Comparison of ENCODE assay signal across 8 cellular contexts in the genomic region with DNA sequence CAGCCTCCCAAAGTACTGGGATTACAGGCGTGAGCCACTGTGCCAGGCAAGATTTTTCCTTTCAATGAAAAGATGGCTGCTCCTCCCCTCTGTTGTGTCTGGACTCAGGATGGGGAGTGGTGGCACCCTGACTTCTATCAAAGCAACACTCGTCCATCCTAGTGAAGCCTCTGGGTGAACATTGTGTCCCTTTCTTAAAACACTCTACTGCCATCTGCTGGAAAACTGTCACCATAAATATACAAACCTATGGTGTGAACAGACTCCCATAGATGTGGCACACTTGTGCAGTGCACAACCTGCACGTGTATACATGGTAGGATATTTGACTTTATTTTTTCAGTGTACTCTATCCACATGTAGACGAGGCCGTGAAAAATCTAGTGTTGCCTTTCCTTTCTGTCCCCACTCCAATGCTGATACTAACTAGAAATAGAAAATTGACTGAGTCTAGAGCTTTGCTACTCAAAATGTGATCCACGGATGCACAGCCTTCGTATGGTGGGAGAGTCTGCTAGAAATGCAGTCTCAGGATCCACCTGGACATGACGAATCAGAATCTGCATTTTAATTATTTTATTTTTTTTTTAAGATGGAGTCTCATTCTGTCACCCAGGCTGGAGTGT. TPM values are rescaled to one million over a fixed set of nuclear protein-coding genes. Genes with fewer than 3 reads are reported as not detected.
DNase-seq lines count a peak whose midpoint lies in the region; ATAC-seq, FAIRE-seq and TF ChIP-seq lines count a peak whose summit lies in the region.

No MANE protein-coding gene starts in this region.

- H4K20me1 ChIP-seq in GM12878 (ENCODE audit: control insufficient read depth, insufficient read depth) = no peaks in the 10 kb centered on the region

- FAIRE-seq in GM12878 (lab: Jason Lieb, UNC) = peak; percentile 79

- H3K79me2 ChIP-seq in GM12878 (ENCODE audit: control insufficient read depth, insufficient read depth, low read length) = no peaks in the 10 kb centered on the region

- H3K4me2 ChIP-seq in GM12878 (ENCODE audit: control insufficient read depth, insufficient read depth) = no peak overlapping the region

- CTCF ChIA-PET in GM12878 (lab: Yijun Ruan, JAX) = interaction anchor here (0.6 to 3.9 kb wide), 15 partner anchors 8 to 646 kb away, joined by 3 to 57 read pairs (median 4); a partner anchor contains a TSS

- in situ Hi-C loops in GM12878 (cut with MboI) = loop anchor here (10.0 kb wide), 1 partner anchor 318 kb away; no protein-coding TSS in a partner anchor

- H3K9ac ChIP-seq in GM12878 (ENCODE audit: control insufficient read depth, insufficient read depth, low read length) = no peak overlapping the region

- RAD21 ChIA-PET in GM12878 (lab: Charles Lee; ENCODE audit: unreplicated experiment) = interaction anchor here (0.6 to 4.1 kb wide), 8 partner anchors 8 to 358 kb away, joined by 3 to 27 read pairs (median 4); no protein-coding TSS in a partner anchor

- 13% methylated on average over 8 of the region's 8 CpGs for WGBS in GM12878 (ENCODE audit: insufficient coverage, insufficient replicate concordance, low lambda C conversion rate, missing lambda C conversion rate)

- no peak for TF ChIP-seq POLR2A in NB4 (IDR thresholded peaks at IDR 0.05; ENCODE audit: extremely low read depth, insufficient read length)
- no peak for TF ChIP-seq POLR2A in GM12878 (IDR thresholded peaks at IDR 0.05; ENCODE audit: low read depth, low read length)

- intact Hi-C loops in GM12878 (cut with micrococcal nuclease; ENCODE audit: unreplicated experiment) = loop anchor here (1.0 kb wide), 3 partner anchors 100 to 357 kb away; no protein-coding TSS in a partner anchor

- peak; percentile 92 for TF ChIP-seq RAD21 in GM12878 (IDR thresholded peaks at IDR 0.05; ENCODE audit: insufficient read depth, low read depth, low read length)

- H3K27ac ChIP-seq in GM12878 (ENCODE audit: control insufficient read depth, insufficient read depth) = no peak overlapping the region

- no peaks in the 10 kb centered on the region for H3K36me3 ChIP-seq in GM12878 (ENCODE audit: control insufficient read depth in 2 of 2, insufficient read depth in 2 of 2, low read length in 1 of 2)

- DNase-seq in stimulated activated CD4-positive, alpha-beta T cell treated with anti-CD3 and anti-CD28 coated beads, Interleukin-2, amount 100 ng/mL, for 4 hours (ENCODE audit: low read depth) = peak; percentile 30
- no peak for DNase-seq in stimulated activated CD4-positive, alpha-beta T cell treated with anti-CD3 and anti-CD28 coated beads, Interleukin-12 subunit alpha, Interleukin-12 subunit beta, amount 100 ng/mL, for 4 hours
- no peak for DNase-seq in HFF-Myc (ENCODE audit: extremely low read depth, low read depth)
- DNase-seq in NB4 (ENCODE audit: low read depth) = peak; percentile 89
- peak; percentile 78 for DNase-seq in RPMI8226
- DNase-seq in GM12878 (ENCODE audit: low read depth, low spot score) = peak; percentile 62
- peak; percentile 72 for DNase-seq in iPS-NIHi7 (ENCODE audit: extremely low spot score)
- DNase-seq in stimulated activated CD4-positive, alpha-beta T cell treated with anti-CD3 and anti-CD28 coated beads, Interleukin-4, amount 100 ng/mL, for 24 hours = peak; percentile 58

- H3K4me1 ChIP-seq in GM12878 (ENCODE audit: control insufficient read depth, insufficient read depth, low read length) = peaks cover 7% of the 10 kb centered on the region

- no peak overlapping the region for H3K4me3 ChIP-seq in HFF-Myc (replicated peaks; ENCODE audit: low read depth, low read length)
- no peak overlapping the region for H3K4me3 ChIP-seq in NB4 (ENCODE audit: low read depth, low read length)
- no peak overlapping the region for H3K4me3 ChIP-seq in GM12878

- no peak for TF ChIP-seq EP300 in GM12878 (IDR thresholded peaks at IDR 0.05; ENCODE audit: borderline replicate concordance in 1 of 2, control insufficient read depth in 1 of 2, low read depth in 2 of 2, low read length in 2 of 2)

- BruUV-seq in GM12878 (replicated peaks; lab: Mats Ljungman, UMichigan) = no TSS peak

- ATAC-seq in GM12878 = peak; percentile 97

- SMC1A ChIA-PET in GM12878 (lab: Charles Lee; ENCODE audit: uncharacterized antibody, unreplicated experiment) = interaction anchor here (0.5 to 3.8 kb wide), 10 partner anchors 9 to 772 kb away, joined by 3 to 17 read pairs (median 5); no protein-coding TSS in a partner anchor

- H3K27me3 ChIP-seq in GM12878 (replicated peaks in 1 of 2; ENCODE audit: control insufficient read depth in 2 of 2, insufficient read depth in 2 of 2, low read length in 1 of 2) = no peaks in the 10 kb centered on the region

- TF ChIP-seq CTCF in HFF-Myc (IDR thresholded peaks at IDR 0.05; ENCODE audit: low read depth, low read length, missing control alignments) = peak; percentile 54
- TF ChIP-seq CTCF in NB4 (IDR thresholded peaks at IDR 0.05; ENCODE audit: low read depth, low read length) = peak; percentile 54
- peak; percentile 60 to 78 (median 69); a peak in 5 of 6 replicates for TF ChIP-seq CTCF in GM12878 (IDR thresholded peaks at IDR 0.05 in 2 of 3, conservative IDR thresholded peaks at IDR 0.05 in 1 of 3; ENCODE audit: control insufficient read depth in 2 of 3, extremely low read depth in 1 of 3, insufficient read depth in 1 of 3, low read depth in 3 of 3, low read length in 3 of 3)

- no peak overlapping the region for H2AFZ ChIP-seq in GM12878 (ENCODE audit: control insufficient read depth, low read depth, low read length)

- peaks cover 9% of the 10 kb centered on the region; the same call in 2 of the 3 replicates for H3K9me3 ChIP-seq in GM12878 (replicated peaks; ENCODE audit: control insufficient read depth, insufficient read depth, low read length)

- POLR2A ChIA-PET in GM12878 (lab: Charles Lee) = interaction anchor here (1.0 kb wide), 1 partner anchor 101 kb away, joined by 3 read pairs; no protein-coding TSS in a partner anchor

TF ChIP-seq in GM12878, 131 proteins besides CTCF, POLR2A, EP300 and RAD21 (continues in another document):
- TF ChIP-seq, protein P1, sequence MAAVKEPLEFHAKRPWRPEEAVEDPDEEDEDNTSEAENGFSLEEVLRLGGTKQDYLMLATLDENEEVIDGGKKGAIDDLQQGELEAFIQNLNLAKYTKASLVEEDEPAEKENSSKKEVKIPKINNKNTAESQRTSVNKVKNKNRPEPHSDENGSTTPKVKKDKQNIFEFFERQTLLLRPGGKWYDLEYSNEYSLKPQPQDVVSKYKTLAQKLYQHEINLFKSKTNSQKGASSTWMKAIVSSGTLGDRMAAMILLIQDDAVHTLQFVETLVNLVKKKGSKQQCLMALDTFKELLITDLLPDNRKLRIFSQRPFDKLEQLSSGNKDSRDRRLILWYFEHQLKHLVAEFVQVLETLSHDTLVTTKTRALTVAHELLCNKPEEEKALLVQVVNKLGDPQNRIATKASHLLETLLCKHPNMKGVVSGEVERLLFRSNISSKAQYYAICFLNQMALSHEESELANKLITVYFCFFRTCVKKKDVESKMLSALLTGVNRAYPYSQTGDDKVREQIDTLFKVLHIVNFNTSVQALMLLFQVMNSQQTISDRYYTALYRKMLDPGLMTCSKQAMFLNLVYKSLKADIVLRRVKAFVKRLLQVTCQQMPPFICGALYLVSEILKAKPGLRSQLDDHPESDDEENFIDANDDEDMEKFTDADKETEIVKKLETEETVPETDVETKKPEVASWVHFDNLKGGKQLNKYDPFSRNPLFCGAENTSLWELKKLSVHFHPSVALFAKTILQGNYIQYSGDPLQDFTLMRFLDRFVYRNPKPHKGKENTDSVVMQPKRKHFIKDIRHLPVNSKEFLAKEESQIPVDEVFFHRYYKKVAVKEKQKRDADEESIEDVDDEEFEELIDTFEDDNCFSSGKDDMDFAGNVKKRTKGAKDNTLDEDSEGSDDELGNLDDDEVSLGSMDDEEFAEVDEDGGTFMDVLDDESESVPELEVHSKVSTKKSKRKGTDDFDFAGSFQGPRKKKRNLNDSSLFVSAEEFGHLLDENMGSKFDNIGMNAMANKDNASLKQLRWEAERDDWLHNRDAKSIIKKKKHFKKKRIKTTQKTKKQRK (IDR thresholded peaks at IDR 0.05; ENCODE audit: low read depth, low read length) = 0 out of 2 replicates have a peak, but pooled peaks have one; percentile 14
- TF ChIP-seq LARP7 (IDR thresholded peaks at IDR 0.05) (no peak), YY1 (IDR thresholded peaks at IDR 0.05; ENCODE audit: low read depth, low read length) (peak; percentile 37; the same call in 1 of the 2 replicates), SMARCA5 (IDR thresholded peaks at IDR 0.05) (peak; percentile 95), NBN (IDR thresholded peaks at IDR 0.05) (no peak), BHLHE40 (IDR thresholded peaks at IDR 0.05; ENCODE audit: borderline replicate concordance in 1 of 2, low read depth in 2 of 2, low read length in 1 of 2) (peak; percentile 59 to 66; a peak in 2 of 4 replicates), IRF4 (IDR thresholded peaks at IDR 0.05; ENCODE audit: low read depth, low read length) (0 out of 2 replicates have a peak, but pooled peaks have one; percentile 13), SMC3 (IDR thresholded peaks at IDR 0.05; ENCODE audit: borderline replicate concordance, low read length) (peak; percentile 95)

RNA-seq across cellular contexts. Expression of a gene that starts 55.9 kb away (rescaled TPM):
- total RNA-seq in GM12878 (2013; cell fraction: nucleolus; rRNA removed) = 718 and 719 TPM in 2 replicates
- total RNA-seq in GM12878 (2014; rRNA removed) (131 and 138 TPM in 2 replicates), GM12878 (2014; rRNA removed; fragmentation: Illumina TruSeq; extraction: Trizol) (137 and 139 TPM in 2 replicates), GM12878 (2021) (243 and 256 TPM in 2 replicates)
- polyA plus RNA-seq in GM12878 (2011; ENCODE audit: low read depth) = 62.1 TPM
- polyA plus RNA-seq in GM12878 (2011; rRNA removed) (245 and 253 TPM in 2 replicates), GM12878 (2014; fragmentation: Illumina TruSeq; extraction: Trizol) (151 and 159 TPM in 2 replicates), GM12878 (2014; fragmentation: Nextera tagmentation; extraction: Ambion mirVana) (10 to 100 TPM; 47.6 to 53.9 TPM), GM12878 (2014; rRNA removed) (148 and 152 TPM in 2 replicates), GM12878 (2016; fragmentation: Nextera tagmentation; extraction: Ambion mirVana) (100 to 1,000 TPM; 156 to 168 TPM)
- polyA plus RNA-seq in GM12878 (2011; cell fraction: cytosol; rRNA removed) = 204 and 222 TPM in 2 replicates
- polyA plus RNA-seq in GM12878 (2011; cell fraction: nucleus; rRNA removed) = 783 and 874 TPM in 2 replicates
- 112 and 157 TPM in 2 replicates for polyA plus RNA-seq in GM12878 (2012)
- polyA minus RNA-seq in GM12878 (2011; rRNA and poly(A)+ RNA removed) = 502 and 650 TPM in 2 replicates
- 202 and 205 TPM in 2 replicates for polyA minus RNA-seq in GM12878 (2011; cell fraction: cytosol; rRNA and poly(A)+ RNA removed)
- 448 and 681 TPM in 2 replicates for polyA minus RNA-seq in GM12878 (2011; cell fraction: nucleus; rRNA and poly(A)+ RNA removed)

Comparison
In these comparisons a context has a peak if more than half of its experiments do, and no peak if none do; other contexts are left out.
1. DNase-seq: peak in stimulated activated CD4-positive, alpha-beta T cell treated with anti-CD3 and anti-CD28 coated beads, Interleukin-2, amount 100 ng/mL, for 4 hours (single experiment), NB4 (single experiment), RPMI8226 (single experiment), GM12878 (single experiment), iPS-NIHi7 (single experiment) and stimulated activated CD4-positive, alpha-beta T cell treated with anti-CD3 and anti-CD28 coated beads, Interleukin-4, amount 100 ng/mL, for 24 hours (single experiment); none in stimulated activated CD4-positive, alpha-beta T cell treated with anti-CD3 and anti-CD28 coated beads, Interleukin-12 subunit alpha, Interleukin-12 subunit beta, amount 100 ng/mL, for 4 hours (single experiment) and HFF-Myc (single experiment).
2. Peak in every context shown above with its lines, with median percentiles within 50 percentile points of each other: CTCF ChIP-seq.